8 cellular contexts compared by ENCODE assay signal in the genomic region with DNA sequence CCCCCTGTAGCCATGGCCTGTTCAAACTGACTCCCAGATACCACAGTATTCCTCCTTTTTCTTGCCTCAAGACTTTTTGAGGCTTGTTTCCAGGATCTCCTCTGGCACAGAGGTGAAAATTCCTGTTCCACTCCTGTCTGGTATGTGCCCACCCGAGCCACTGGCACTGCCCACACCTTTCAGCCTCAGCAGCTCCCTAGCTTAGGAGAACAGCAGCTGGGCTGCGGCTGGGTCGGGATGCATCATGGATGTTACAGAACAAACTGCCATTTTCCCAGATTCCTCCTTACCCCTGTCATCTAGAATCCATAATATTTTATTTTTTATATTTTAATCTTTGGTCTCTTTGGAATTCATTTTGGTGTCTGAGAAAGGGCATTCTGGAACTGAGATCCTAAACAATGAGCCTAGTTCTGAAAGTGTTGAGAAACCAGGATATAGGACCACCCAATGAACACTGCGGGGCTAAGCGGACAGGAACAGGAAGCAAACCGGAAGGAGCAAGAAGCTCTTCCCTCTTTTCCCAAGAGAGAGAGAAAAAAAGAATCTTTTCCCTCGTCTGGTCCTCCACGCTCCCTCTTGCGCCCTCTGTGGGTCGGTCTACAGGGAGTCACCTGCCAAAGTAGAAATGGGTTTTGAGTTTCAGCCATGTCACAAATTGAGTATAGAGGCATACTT. TPM values are rescaled to one million over a fixed set of nuclear protein-coding genes. Genes with fewer than 3 reads are reported as not detected.
A peak's percentile ranks its signal among the peaks of the same experiment; 100 is the strongest.
DNase-seq lines count a peak whose midpoint lies in the region; ATAC-seq, FAIRE-seq and TF ChIP-seq lines count a peak whose summit lies in the region.

No MANE protein-coding gene starts in this region.

- no peak for TF ChIP-seq POLR2A in Peyer's patch (IDR thresholded peaks at IDR 0.05)

- H3K9me3 ChIP-seq in Peyer's patch, result no peaks in the 10 kb centered on the region
- H3K9me3 ChIP-seq in thoracic aorta, result no peaks in the 10 kb centered on the region

- H3K27ac ChIP-seq in Peyer's patch (peak overlapping the region in 3 of 4 donors; percentile 0 to 68 (median 13)), thoracic aorta (peak overlapping the region; percentile 38 to 50)

- ATAC-seq in omental fat pad (ENCODE audit: low FRiP score) (peak; percentile 89), thoracic aorta (ENCODE audit: insufficient number of reproducible peaks, low FRiP score, low read depth) (no peak)

- H3K4me1 ChIP-seq in Peyer's patch (peaks cover 0 to 33% (median 5%) of the 10 kb centered on the region in 4 donors), thoracic aorta (ENCODE audit: control insufficient read depth in 1 of 2, low read depth in 2 of 2) (peaks cover 19 to 21% of the 10 kb centered on the region in 2 donors)

- H3K36me3 ChIP-seq in Peyer's patch (no peaks in the 10 kb centered on the region), thoracic aorta (no peaks in the 10 kb centered on the region)

- TF ChIP-seq CTCF in D721Med (IDR thresholded peaks at IDR 0.05; ENCODE audit: insufficient read depth, missing control alignments) (peak; percentile 90), Peyer's patch (IDR thresholded peaks at IDR 0.05) (peak; percentile 53 to 84 (median 74)), fibroblast of villous mesenchyme (IDR thresholded peaks at IDR 0.05; ENCODE audit: insufficient read depth, low read depth, low read length) (peak; percentile 94), omental fat pad (IDR thresholded peaks at IDR 0.05) (peak in 1 of 3 donors; percentile 78), thoracic aorta (IDR thresholded peaks at IDR 0.05) (peak; percentile 74)

- no peaks in the 10 kb centered on the region for H3K27me3 ChIP-seq in Peyer's patch
- no peaks in the 10 kb centered on the region for H3K27me3 ChIP-seq in thoracic aorta (replicated peaks; ENCODE audit: insufficient read depth)

- H3K4me3 ChIP-seq in Peyer's patch, result no peak overlapping the region
- H3K4me3 ChIP-seq in fibroblast of villous mesenchyme (ENCODE audit: low read depth, low read length), result peak overlapping the region; percentile 32
- H3K4me3 ChIP-seq in thoracic aorta, result peak overlapping the region; percentile 11

- DNase-seq in D721Med (ENCODE audit: insufficient read length, low spot score) (peak; percentile 67), HuH-7.5 (ENCODE audit: low spot score) (peak; percentile 48), Peyer's patch (peak; percentile 75 to 91 (median 87)), fibroblast of villous mesenchyme (ENCODE audit: low read depth) (peak; percentile 84), omental fat pad (ENCODE audit: low spot score) (peak; percentile 75), thoracic aorta (ENCODE audit: low spot score) (no peak), OCI-M2 (lab: John Stamatoyannopoulos, UW; ENCODE audit: unreplicated experiment) (no peak)
- peak; percentile 27 to 45 for DNase-seq in activated T-helper 1 cell treated with anti-CD3 and anti-CD28 coated beads, Interleukin-2, amount 50 U/mL, for 16 hours (ENCODE audit: low read depth in 1 of 2, low spot score in 1 of 2)

- peak; percentile 6 for FAIRE-seq in D721Med (lab: Jason Lieb, UNC)

RNA-seq across cellular contexts. Expression of a gene that starts 12.5 kb away (rescaled TPM):
- total RNA-seq in Peyer's patch, result not detected
- under 0.01 and 0.32 TPM in 2 replicates for total RNA-seq in fibroblast of villous mesenchyme
- total RNA-seq in omental fat pad, result not detected
- total RNA-seq in thoracic aorta, result not detected

RNA-seq across cellular contexts. Expression of a gene that starts 36.2 kb away (rescaled TPM):
- 10 to 100 TPM in 1 of 4 donors, under 1 TPM in 1, not detected in 2; 0.88 to 17.3 TPM for total RNA-seq in Peyer's patch
- not detected in 2 replicates for total RNA-seq in fibroblast of villous mesenchyme
- 10 to 100 TPM in 3 of 4 donors, 1 to 10 TPM in 1; 5.6 to 70.1 (median 18.4) TPM for total RNA-seq in omental fat pad
- 1 to 10 TPM; 3.2 to 4.9 TPM for total RNA-seq in thoracic aorta

RNA-seq across cellular contexts. Expression of a gene that starts 39.5 kb away (rescaled TPM):
- total RNA-seq in Peyer's patch (10 to 100 TPM in 3 of 4 donors, 1 to 10 TPM in 1; 9.1 to 32.6 (median 17.2) TPM), fibroblast of villous mesenchyme (0.43 and 0.97 TPM in 2 replicates), omental fat pad (10 to 100 TPM in 2 of 4 donors, 1 to 10 TPM in 2; 5.1 to 17.5 (median 11.3) TPM), thoracic aorta (10 to 100 TPM; 20.4 to 23.6 TPM)

Comparison
In these comparisons a context has a peak if more than half of its experiments do, and no peak if none do; other contexts are left out.
1. DNase-seq: peak in D721Med (single experiment), HuH-7.5 (single experiment), Peyer's patch (3 of 3), activated T-helper 1 cell treated with anti-CD3 and anti-CD28 coated beads, Interleukin-2, amount 50 U/mL, for 16 hours (2 of 2), fibroblast of villous mesenchyme (single experiment) and omental fat pad (single experiment); none in thoracic aorta (single experiment) and OCI-M2 (single experiment).
2. H3K4me3 ChIP-seq: peak in fibroblast of villous mesenchyme (single experiment) and thoracic aorta (single experiment); none in Peyer's patch (0 of 4).